ENCODE assay signal across 17 cellular contexts in the genomic region with DNA sequence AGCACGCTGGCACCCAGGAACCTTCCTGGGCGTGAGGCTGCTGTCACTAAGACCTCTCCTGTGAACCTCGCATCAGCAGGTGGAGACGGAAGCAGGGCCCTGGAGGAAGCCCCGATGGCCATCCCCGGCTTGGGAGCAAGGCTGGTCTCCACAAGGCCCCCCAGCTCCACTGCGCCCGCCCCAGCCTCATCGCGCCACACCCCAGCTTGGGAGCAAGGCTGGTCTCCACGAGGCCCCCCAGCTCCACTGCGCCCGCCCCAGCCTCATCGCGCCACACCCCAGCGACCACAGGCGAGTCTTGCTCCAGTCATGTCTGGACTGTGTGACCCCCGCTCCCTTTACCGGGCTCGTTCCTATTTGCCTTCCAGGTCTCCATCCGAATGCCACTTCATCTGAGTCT. TPM values are rescaled to one million over a fixed set of nuclear protein-coding genes. Genes with fewer than 3 reads are reported as not detected.
DNase-seq lines count a peak whose midpoint lies in the region; ATAC-seq and TF ChIP-seq lines count a peak whose summit lies in the region.
"Had no signal": no experiment of that assay in that cellular context is flagged by ENCODE, and none has a peak within 500 bp of the region (broad histone marks: within the 10 kb centered on the region; RNA-seq: fewer than 3 reads in every experiment).

No MANE protein-coding gene starts in this region.

- TF ChIP-seq CTCF in WTC11 (IDR thresholded peaks at IDR 0.05) (no peak), spleen (IDR thresholded peaks at IDR 0.05 in 8 of 11, conservative IDR thresholded peaks at IDR 0.05 in 3 of 11) (no peak)

- intact Hi-C loops in spleen (cut with DNase I; ENCODE audit: low total_unique reads) = no loop called here

- H3K9me3 Mint-ChIP-seq in T-helper 1 cell treated with Interleukin-12 subunit alpha and Interleukin-12 subunit beta and Interleukin-4 antibody, amounts not matched to agents 30 μg/mL and 1 μg/mL, for 36 hours = no peaks in the 10 kb centered on the region
- H3K9me3 Mint-ChIP-seq in activated naive CD8-positive, alpha-beta T cell treated with anti-CD3 and anti-CD28 coated beads for 36 hours = no peaks in the 10 kb centered on the region
- no peaks in the 10 kb centered on the region for H3K9me3 Mint-ChIP-seq in activated naive CD8-positive, alpha-beta T cell treated with anti-CD3 and anti-CD28 coated beads, Interleukin-2, amount 50 U/mL, for 24 hours
- H3K9me3 Mint-ChIP-seq in WTC11 = no peaks in the 10 kb centered on the region
- H3K9me3 Mint-ChIP-seq in stimulated activated memory B cell treated with anti-CD40 and anti-IgM and Interleukin-4, amounts not matched to agents 10 μg/mL and 1 μg/mL and 100 μg/mL, for 72 hours = no peaks in the 10 kb centered on the region
- H3K9me3 Mint-ChIP-seq: CD14-positive monocyte had no signal

- peaks cover 12 to 83% (median 47%) of the 10 kb centered on the region in 6 donors for H3K4me1 ChIP-seq in spleen

- no peaks in the 10 kb centered on the region for H3K27me3 ChIP-seq in spleen (replicated peaks in 1 of 7)

- peaks cover 28% of the 10 kb centered on the region for H3K4me1 Mint-ChIP-seq in T-helper 1 cell treated with Interleukin-12 subunit alpha and Interleukin-12 subunit beta and Interleukin-4 antibody, amounts not matched to agents 30 μg/mL and 1 μg/mL, for 36 hours (ENCODE audit: low read depth)
- peaks cover 41% of the 10 kb centered on the region for H3K4me1 Mint-ChIP-seq in activated naive CD8-positive, alpha-beta T cell treated with anti-CD3 and anti-CD28 coated beads for 36 hours
- H3K4me1 Mint-ChIP-seq in activated naive CD8-positive, alpha-beta T cell treated with anti-CD3 and anti-CD28 coated beads, Interleukin-2, amount 50 U/mL, for 24 hours = peaks cover 45% of the 10 kb centered on the region
- H3K4me1 Mint-ChIP-seq in WTC11 = peaks cover 4% of the 10 kb centered on the region; the same call in 1 of the 2 replicates
- peaks cover 68% of the 10 kb centered on the region for H3K4me1 Mint-ChIP-seq in stimulated activated memory B cell treated with anti-CD40 and anti-IgM and Interleukin-4, amounts not matched to agents 10 μg/mL and 1 μg/mL and 100 μg/mL, for 72 hours

- no peak for TF ChIP-seq POLR2A in spleen (IDR thresholded peaks at IDR 0.05)

- POLR2A ChIA-PET in WTC11 (lab: Charles Lee) = no interaction called here

- H3K36me3 ChIP-seq in spleen = peaks cover 0 to 72% (median 19%) of the 10 kb centered on the region in 6 donors

- H3K4me3 Mint-ChIP-seq in T-helper 1 cell treated with Interleukin-12 subunit alpha and Interleukin-12 subunit beta and Interleukin-4 antibody, amounts not matched to agents 30 μg/mL and 1 μg/mL, for 36 hours = no peak overlapping the region
- no peak overlapping the region for H3K4me3 Mint-ChIP-seq in activated naive CD8-positive, alpha-beta T cell treated with anti-CD3 and anti-CD28 coated beads for 36 hours
- no peak overlapping the region for H3K4me3 Mint-ChIP-seq in activated naive CD8-positive, alpha-beta T cell treated with anti-CD3 and anti-CD28 coated beads, Interleukin-2, amount 50 U/mL, for 24 hours
- H3K4me3 Mint-ChIP-seq in WTC11 = no peak overlapping the region
- H3K4me3 Mint-ChIP-seq in stimulated activated memory B cell treated with anti-CD40 and anti-IgM and Interleukin-4, amounts not matched to agents 10 μg/mL and 1 μg/mL and 100 μg/mL, for 72 hours = no peak overlapping the region
- H3K4me3 Mint-ChIP-seq: CD14-positive monocyte had no signal

- H3K9me3 ChIP-seq in spleen = no peaks in the 10 kb centered on the region

- H3K36me3 Mint-ChIP-seq in T-helper 1 cell treated with Interleukin-12 subunit alpha and Interleukin-12 subunit beta and Interleukin-4 antibody, amounts not matched to agents 30 μg/mL and 1 μg/mL, for 36 hours (ENCODE audit: low read depth) = peaks cover 7% of the 10 kb centered on the region
- H3K36me3 Mint-ChIP-seq in activated naive CD8-positive, alpha-beta T cell treated with anti-CD3 and anti-CD28 coated beads for 36 hours = peaks cover 14% of the 10 kb centered on the region
- H3K36me3 Mint-ChIP-seq in activated naive CD8-positive, alpha-beta T cell treated with anti-CD3 and anti-CD28 coated beads, Interleukin-2, amount 50 U/mL, for 24 hours (ENCODE audit: low read depth) = peaks cover 11% of the 10 kb centered on the region
- peaks cover 10% of the 10 kb centered on the region for H3K36me3 Mint-ChIP-seq in WTC11
- peaks cover 60% of the 10 kb centered on the region for H3K36me3 Mint-ChIP-seq in stimulated activated memory B cell treated with anti-CD40 and anti-IgM and Interleukin-4, amounts not matched to agents 10 μg/mL and 1 μg/mL and 100 μg/mL, for 72 hours

- WGBS in spleen, 5 donors = 93 to 96% (median 94%) methylated on average over 21 of the region's 21 CpGs

- no peak for ATAC-seq in activated naive CD8-positive, alpha-beta T cell treated with anti-CD3 and anti-CD28 coated beads, Interleukin-2, amount 50 U/mL, for 24 hours
- no peak for ATAC-seq in WTC11
- ATAC-seq in stimulated activated memory B cell treated with anti-CD40 and anti-IgM and Interleukin-4, amounts not matched to agents 10 μg/mL and 1 μg/mL and 100 μg/mL, for 72 hours = peak; percentile 59

- H3K4me3 ChIP-seq in spleen = no peak overlapping the region

- CTCF ChIA-PET in WTC11 (lab: Charles Lee) = interaction anchor here (1.4 kb wide), 1 partner anchor 21 kb away, joined by 3 read pairs; no protein-coding TSS in a partner anchor

- peak overlapping the region; percentile 36 for H3K27ac Mint-ChIP-seq in T-helper 1 cell treated with Interleukin-12 subunit alpha and Interleukin-12 subunit beta and Interleukin-4 antibody, amounts not matched to agents 30 μg/mL and 1 μg/mL, for 36 hours
- H3K27ac Mint-ChIP-seq in activated naive CD8-positive, alpha-beta T cell treated with anti-CD3 and anti-CD28 coated beads for 36 hours = peak overlapping the region; percentile 28
- H3K27ac Mint-ChIP-seq in activated naive CD8-positive, alpha-beta T cell treated with anti-CD3 and anti-CD28 coated beads, Interleukin-2, amount 50 U/mL, for 24 hours = no peak overlapping the region
- H3K27ac Mint-ChIP-seq in WTC11 = peak overlapping the region; percentile 45; the same call in 1 of the 2 replicates
- peak overlapping the region; percentile 77 for H3K27ac Mint-ChIP-seq in stimulated activated memory B cell treated with anti-CD40 and anti-IgM and Interleukin-4, amounts not matched to agents 10 μg/mL and 1 μg/mL and 100 μg/mL, for 72 hours

- no peaks in the 10 kb centered on the region for H3K27me3 Mint-ChIP-seq in T-helper 1 cell treated with Interleukin-12 subunit alpha and Interleukin-12 subunit beta and Interleukin-4 antibody, amounts not matched to agents 30 μg/mL and 1 μg/mL, for 36 hours (ENCODE audit: low read depth)
- no peaks in the 10 kb centered on the region for H3K27me3 Mint-ChIP-seq in activated naive CD8-positive, alpha-beta T cell treated with anti-CD3 and anti-CD28 coated beads for 36 hours
- no peaks in the 10 kb centered on the region for H3K27me3 Mint-ChIP-seq in activated naive CD8-positive, alpha-beta T cell treated with anti-CD3 and anti-CD28 coated beads, Interleukin-2, amount 50 U/mL, for 24 hours
- H3K27me3 Mint-ChIP-seq in WTC11 (ENCODE audit: low read depth) = no peaks in the 10 kb centered on the region
- H3K27me3 Mint-ChIP-seq in stimulated activated memory B cell treated with anti-CD40 and anti-IgM and Interleukin-4, amounts not matched to agents 10 μg/mL and 1 μg/mL and 100 μg/mL, for 72 hours = no peaks in the 10 kb centered on the region

- H3K27ac ChIP-seq in spleen = no peak overlapping the region
- H3K27ac ChIP-seq: 22Rv1 had no signal

- DNase-seq in T-helper 1 cell (no peak), WTC11 (ENCODE audit: low spot score) (no peak), spleen (no peak), NCI-H748 (lab: John Stamatoyannopoulos, UW; ENCODE audit: unreplicated experiment) (no peak)
- DNase-seq in activated naive CD8-positive, alpha-beta T cell treated with anti-CD3 and anti-CD28 coated beads for 36 hours = no peak
- DNase-seq in activated naive CD8-positive, alpha-beta T cell treated with anti-CD3 and anti-CD28 coated beads, Interleukin-2, amount 50 U/mL, for 24 hours = no peak
- DNase-seq: COR-L47, HCEC 1CT, NCI-H1436 treated with DMSO at 0.1 percent for 48 hours, NCI-H2081, NCI-H524, OCI-M1 had no signal

TF ChIP-seq in WTC11, 78 proteins besides CTCF, POLR2A, EP300 and RAD21 (continues in another document):
- TF ChIP-seq NFATC4 (CRISPR knock-in tag; IDR thresholded peaks at IDR 0.05) (no peak), ZNF396 (CRISPR knock-in tag; IDR thresholded peaks at IDR 0.05; ENCODE audit: borderline replicate concordance) (no peak), TEAD4 (CRISPR knock-in tag; IDR thresholded peaks at IDR 0.05) (no peak), ZNF232 (CRISPR knock-in tag; IDR thresholded peaks at IDR 0.05) (no peak), ZNF423 (CRISPR knock-in tag; IDR thresholded peaks at IDR 0.05) (no peak), CREB1 (CRISPR knock-in tag; IDR thresholded peaks at IDR 0.05) (no peak)
- TF ChIP-seq, protein P1, sequence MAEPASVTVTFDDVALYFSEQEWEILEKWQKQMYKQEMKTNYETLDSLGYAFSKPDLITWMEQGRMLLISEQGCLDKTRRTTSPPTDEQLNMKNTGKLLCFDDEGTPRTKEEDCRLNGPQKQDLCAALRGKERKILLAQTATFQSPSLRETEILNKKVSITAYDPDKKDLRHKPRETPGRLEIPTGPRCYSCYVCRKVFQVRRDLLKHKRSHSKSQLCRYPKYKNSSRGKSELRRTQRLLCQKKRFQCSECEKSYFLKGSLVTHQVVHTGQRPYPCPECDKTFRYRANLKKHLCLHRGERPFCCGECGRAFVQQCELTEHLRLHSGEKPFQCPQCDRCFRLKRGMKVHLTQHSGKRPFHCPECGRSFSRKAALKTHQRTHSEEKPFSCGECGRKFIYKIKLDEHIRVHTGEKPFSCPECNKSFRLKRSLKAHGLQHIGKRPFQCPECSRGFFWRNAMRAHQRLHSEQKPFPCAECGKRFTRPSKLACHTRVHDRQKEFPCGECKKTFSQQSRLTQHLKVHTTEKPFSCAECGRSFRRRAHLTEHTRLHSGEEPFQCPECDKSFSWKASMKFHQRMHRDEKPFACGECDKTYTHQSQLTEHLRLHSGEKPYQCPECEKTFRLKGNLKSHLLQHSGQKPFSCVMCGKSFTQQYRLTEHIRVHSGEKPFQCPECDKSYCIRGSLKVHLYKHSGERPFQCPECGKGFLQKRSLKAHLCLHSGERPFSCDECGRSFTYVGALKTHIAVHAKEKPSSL (CRISPR knock-in tag; conservative IDR thresholded peaks at IDR 0.05) = no peak
- TF ChIP-seq, protein P2, sequence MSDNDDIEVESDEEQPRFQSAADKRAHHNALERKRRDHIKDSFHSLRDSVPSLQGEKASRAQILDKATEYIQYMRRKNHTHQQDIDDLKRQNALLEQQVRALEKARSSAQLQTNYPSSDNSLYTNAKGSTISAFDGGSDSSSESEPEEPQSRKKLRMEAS (CRISPR knock-in tag; IDR thresholded peaks at IDR 0.05) = no peak

RNA-seq across cellular contexts. Expression of a gene that starts 11.0 kb away (rescaled TPM):
- 10 to 100 TPM; 17.0 to 18.3 TPM for total RNA-seq in activated naive CD8-positive, alpha-beta T cell treated with anti-CD3 and anti-CD28 coated beads for 36 hours
- 31.7 to 33.4 TPM (median 33.2 TPM) in 3 replicates for total RNA-seq in WTC11 (2021)
- 10 to 100 TPM; 13.2 to 20.3 (median 19.2) TPM for total RNA-seq in spleen
- polyA plus RNA-seq in spleen = 10 to 100 TPM; 12.3 to 15.3 (median 14.2) TPM

RNA-seq across cellular contexts. Expression of a gene that starts 29.7 kb away (rescaled TPM):
- total RNA-seq in activated naive CD8-positive, alpha-beta T cell treated with anti-CD3 and anti-CD28 coated beads for 36 hours = not detected
- total RNA-seq in WTC11 (2021) (0.11 TPM in 1 of 3 replicates, not detected in the others), spleen (not detected)
- not detected for polyA plus RNA-seq in spleen
- total RNA-seq: HT1080 had no signal
- polyA plus RNA-seq: CD14-positive monocyte had no signal
